ENCODE assay signal across 35 cellular contexts in the genomic region with DNA sequence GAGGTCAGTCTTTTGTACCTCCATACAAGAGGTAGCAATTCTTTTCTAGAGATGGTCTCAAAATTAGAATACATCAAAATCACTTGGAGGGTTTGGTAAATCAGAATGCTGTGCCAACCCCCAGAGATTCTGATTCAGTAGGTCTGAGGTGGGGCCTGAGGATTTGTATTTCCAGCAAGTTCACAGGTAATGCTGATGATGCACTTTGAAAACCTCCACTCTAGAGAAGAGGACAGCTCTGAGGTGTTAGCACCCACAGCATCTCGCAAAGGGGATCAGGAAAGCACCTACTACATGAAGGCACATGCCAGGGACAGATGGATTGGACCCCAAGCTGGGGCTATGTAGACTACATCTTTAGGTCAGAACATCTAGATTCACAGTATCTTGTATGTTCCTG. TPM values are rescaled to one million over a fixed set of nuclear protein-coding genes. Genes with fewer than 3 reads are reported as not detected.
"Had no signal": no experiment of that assay in that cellular context is flagged by ENCODE, and none has a peak within 500 bp of the region (broad histone marks: within the 10 kb centered on the region; RNA-seq: fewer than 3 reads in every experiment).

No MANE protein-coding gene starts in this region.

- H3K4me1 ChIP-seq: ascending aorta had no signal

- DNase-seq: activated CD4-positive, alpha-beta memory T cell treated with anti-CD3 and anti-CD28 coated beads, Interleukin-2, amount 10 ng/mL, durations not matched to agents 7 days and 5 days; activated CD4-positive, alpha-beta T cell treated with anti-CD3 and anti-CD28 coated beads for 1 hour; activated CD4-positive, alpha-beta T cell treated with anti-CD3 and anti-CD28 coated beads for 36 hours; activated CD4-positive, alpha-beta T cell treated with anti-CD3 and anti-CD28 coated beads for 48 hours; activated CD4-positive, alpha-beta T cell treated with anti-CD3 and anti-CD28 coated beads, Interleukin-2, amount 10 ng/mL, durations not matched to agents 7 days and 5 days; activated CD4-positive, alpha-beta T cell treated with anti-CD3 and anti-CD28 coated beads, Interleukin-2, amount 50 U/mL, for 48 hours; activated CD4-positive, CD25-positive, alpha-beta regulatory T cell; activated CD8-positive, alpha-beta memory T cell treated with anti-CD3 and anti-CD28 coated beads for 24 hours; activated CD8-positive, alpha-beta memory T cell treated with anti-CD3 and anti-CD28 coated beads, Interleukin-2, amount 10 ng/mL, durations not matched to agents 7 days and 5 days; activated CD8-positive, alpha-beta memory T cell treated with anti-CD3 and anti-CD28 coated beads, Interleukin-2, amount 50 U/mL, for 48 hours; activated CD8-positive, alpha-beta T cell treated with anti-CD3 and anti-CD28 coated beads, Interleukin-2, amount 10 ng/mL, durations not matched to agents 7 days and 5 days; activated effector memory CD4-positive, alpha-beta T cell treated with Interleukin-2 at 50 U/mL for 16 hours; activated gamma-delta T cell; activated naive CD4-positive, alpha-beta T cell treated with anti-CD3 and anti-CD28 coated beads, Interleukin-2, amount 10 ng/mL, durations not matched to agents 7 days and 5 days; activated naive CD4-positive, alpha-beta T cell treated with Interleukin-2 at 50 U/mL for 16 hours; activated naive CD8-positive, alpha-beta T cell treated with anti-CD3 and anti-CD28 coated beads, Interleukin-2, amount 10 ng/mL, durations not matched to agents 7 days and 5 days; activated naive CD8-positive, alpha-beta T cell treated with anti-CD3 and anti-CD28 coated beads, Interleukin-2, amount 50 U/mL, for 24 hours; activated T-cell treated with anti-CD3 and anti-CD28 coated beads, Interleukin-2, amount 50 U/mL, for 24 hours; activated T-cell treated with anti-CD3 and anti-CD28 coated beads, Interleukin-2, amount 50 U/mL, for 48 hours; amygdala; anterior cingulate cortex; caudate nucleus; cerebellar nuclear complex; T-helper 1 cell; T-helper 2 cell; T-helper 9 cell; WERI-Rb-1 had no signal

- H3K27ac ChIP-seq: ascending aorta, cardiac muscle cell, WERI-Rb-1 had no signal

- ATAC-seq: activated CD4-positive, alpha-beta T cell treated with anti-CD3 and anti-CD28 coated beads for 36 hours; activated CD4-positive, CD25-positive, alpha-beta regulatory T cell treated with anti-CD3 and anti-CD28 coated beads, Interleukin-2, amount 50 U/mL, for 24 hours; activated CD8-positive, alpha-beta memory T cell treated with anti-CD3 and anti-CD28 coated beads, Interleukin-2, amount 10 ng/mL, durations not matched to agents 7 days and 5 days; activated CD8-positive, alpha-beta T cell treated with anti-CD3 and anti-CD28 coated beads, Interleukin-2, amount 10 ng/mL, durations not matched to agents 7 days and 5 days; activated naive CD8-positive, alpha-beta T cell treated with anti-CD3 and anti-CD28 coated beads, Interleukin-2, amount 50 U/mL, for 24 hours; WTC11 had no signal

- FAIRE-seq: bronchial epithelial cell, TTC549 had no signal

- H3K27me3 ChIP-seq: ascending aorta, cardiac muscle cell had no signal

- H3K9me3 ChIP-seq: ascending aorta had no signal

- H3K4me3 ChIP-seq: ascending aorta, cardiac muscle cell had no signal

- H3K36me3 ChIP-seq: ascending aorta, cardiac muscle cell, WERI-Rb-1 had no signal

RNA-seq across cellular contexts. Expression of a gene that starts 47.8 kb away (rescaled TPM):
- total RNA-seq: activated CD4-positive, alpha-beta memory T cell treated with anti-CD3 and anti-CD28 coated beads, Interleukin-2, amount 10 ng/mL, durations not matched to agents 7 days and 5 days; activated CD4-positive, alpha-beta T cell treated with anti-CD3 and anti-CD28 coated beads for 36 hours; activated CD4-positive, alpha-beta T cell treated with anti-CD3 and anti-CD28 coated beads, Interleukin-2, amount 10 ng/mL, durations not matched to agents 7 days and 5 days; activated CD8-positive, alpha-beta memory T cell treated with anti-CD3 and anti-CD28 coated beads, Interleukin-2, amount 10 ng/mL, durations not matched to agents 7 days and 5 days; activated CD8-positive, alpha-beta T cell treated with anti-CD3 and anti-CD28 coated beads, Interleukin-2, amount 10 ng/mL, durations not matched to agents 7 days and 5 days; activated naive CD8-positive, alpha-beta T cell treated with anti-CD3 and anti-CD28 coated beads, Interleukin-2, amount 10 ng/mL, durations not matched to agents 7 days and 5 days; activated T-helper 2 cell treated with anti-CD3 and anti-CD28 coated beads, Interferon-gamma antibody, Interleukin-2, Interleukin-4, amounts not matched to agents 10 μg/mL and 5 μg/mL and 100 μg/mL, durations not matched to agents 14 hours and 24 hours and 36 hours; ascending aorta; bronchial epithelial cell; cardiac muscle cell; chondrocyte; WTC11 had no signal
- polyA plus RNA-seq: cardiac muscle cell had no signal
